Comparison of ENCODE assay signal across 1 cellular context in genomic region chr6:170206931-170207431, GRCh38.
TF ChIP-seq lines count a peak whose summit lies in the region.

No MANE protein-coding gene starts in this region.

TF ChIP-seq in SK-N-SH, 30 proteins besides CTCF, POLR2A, EP300 and RAD21 (continued from another document):
- TF ChIP-seq PBX3 (IDR thresholded peaks at IDR 0.05) (no peak), FOXJ3 (CRISPR knock-in tag; IDR thresholded peaks at IDR 0.05) (no peak), MXI1 (IDR thresholded peaks at IDR 0.05; ENCODE audit: low read depth, low read length) (no peak), MAX (IDR thresholded peaks at IDR 0.05; ENCODE audit: low read depth) (no peak), SMC3 (IDR thresholded peaks at IDR 0.05; ENCODE audit: low read depth, low read length) (no peak), RCOR1 (IDR thresholded peaks at IDR 0.05; ENCODE audit: low read length) (no peak), TAF1 (IDR thresholded peaks at IDR 0.05; ENCODE audit: borderline replicate concordance, low read depth, low read length) (no peak), EZH2phosphoT487 (IDR thresholded peaks at IDR 0.05; ENCODE audit: borderline replicate concordance, low read depth) (no peak), JUND (IDR thresholded peaks at IDR 0.05) (no peak), FOXM1 (IDR thresholded peaks at IDR 0.05; ENCODE audit: low read depth) (no peak), RFX5 (IDR thresholded peaks at IDR 0.05; ENCODE audit: low read length) (no peak), TEAD4 (IDR thresholded peaks at IDR 0.05; ENCODE audit: borderline replicate concordance, insufficient read depth) (no peak), CHD2 (IDR thresholded peaks at IDR 0.05; ENCODE audit: low read length, partially characterized antibody) (no peak)
